19 cellular contexts compared by ENCODE assay signal in the genomic region with DNA sequence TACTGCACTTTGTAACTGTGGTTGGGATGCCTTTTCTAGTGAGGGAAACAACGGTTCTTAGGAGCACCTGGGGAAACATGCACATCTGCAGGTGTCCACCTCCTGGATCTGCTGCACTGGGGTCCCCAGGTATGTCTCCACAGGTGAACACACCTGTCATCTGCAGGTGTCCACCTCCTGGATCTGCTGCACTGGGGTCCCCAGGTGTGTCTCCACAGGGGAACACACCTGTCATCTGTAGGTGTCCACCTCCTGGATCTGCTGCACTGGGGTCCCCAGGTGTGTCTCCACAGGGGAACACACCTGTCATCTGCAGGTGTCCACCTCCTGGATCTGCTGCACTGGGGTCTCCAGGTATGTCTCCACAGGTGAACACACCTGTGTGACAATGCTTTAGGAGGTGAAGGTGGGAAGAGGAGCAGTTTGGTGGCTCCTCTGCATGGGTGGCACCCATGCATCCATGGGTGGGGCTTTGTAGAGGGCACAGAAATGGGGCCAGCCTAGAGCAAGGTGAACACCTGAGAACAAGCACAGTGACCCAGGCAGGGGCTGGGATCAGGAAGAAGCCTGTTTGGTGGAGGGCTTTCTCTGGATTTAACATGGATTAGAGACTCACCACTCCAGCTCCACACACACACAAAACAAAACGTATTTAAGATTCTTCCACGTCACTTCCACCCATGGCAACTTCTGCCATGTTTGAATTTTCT.
A peak's percentile ranks its signal among the peaks of the same experiment; 100 is the strongest.
DNase-seq lines count a peak whose midpoint lies in the region; ATAC-seq and TF ChIP-seq lines count a peak whose summit lies in the region.
"Had no signal": no experiment of that assay in that cellular context is flagged by ENCODE, and none has a peak within 500 bp of the region (broad histone marks: within the 10 kb centered on the region; RNA-seq: fewer than 3 reads in every experiment).

No MANE protein-coding gene starts in this region.

- TF ChIP-seq CTCF in left ventricle myocardium inferior (IDR thresholded peaks at IDR 0.05; ENCODE audit: borderline replicate concordance) (no peak), mesothelial cell of epicardium (IDR thresholded peaks at IDR 0.05; ENCODE audit: unreplicated experiment) (no peak), type B pancreatic cell (conservative IDR thresholded peaks at IDR 0.05) (no peak), GM10248 (IDR thresholded peaks at IDR 0.05; ENCODE audit: control extremely low read depth, extremely low read depth, low read depth, missing control alignments) (no peak)

- DNase-seq in cardiac septum (ENCODE audit: low spot score) (peak; percentile 57), left ventricle myocardium inferior (no peak), ecto neural progenitor cell (ENCODE audit: low spot score) (peak; percentile 84), mesothelial cell of epicardium (ENCODE audit: low spot score in 2 of 2, unreplicated experiment in 2 of 2) (peak; percentile 75 to 80), type B pancreatic cell (ENCODE audit: extremely low spot score, unreplicated experiment) (peak; percentile 100), GM10248 (ENCODE audit: extremely low spot score) (no peak)
- no peak for DNase-seq in naive thymus-derived CD4-positive, alpha-beta T cell
- DNase-seq: 8988T; CD4-positive, CD25-positive, alpha-beta regulatory T cell; COR-L47; DMS 273 treated with DMSO at 0.1 percent for 48 hours; DND-41; H7; NCI-H1092 treated with DMSO at 0.1 percent for 48 hours; NCI-H2081 treated with DMSO at 0.1 percent for 48 hours; NCI-H524; SIG-M5 had no signal

- POLR2A ChIA-PET in GM10248 (lab: Yijun Ruan, JAX), result no interaction called here
- POLR2A ChIA-PET in naive thymus-derived CD4-positive, alpha-beta T cell (lab: Charles Lee), result no interaction called here

- no peaks in the 10 kb centered on the region for H3K4me1 Mint-ChIP-seq in mesothelial cell of epicardium
- no peaks in the 10 kb centered on the region for H3K4me1 Mint-ChIP-seq in type B pancreatic cell (ENCODE audit: unreplicated experiment)
- no peaks in the 10 kb centered on the region for H3K4me1 Mint-ChIP-seq in naive thymus-derived CD4-positive, alpha-beta T cell
- H3K4me1 Mint-ChIP-seq: B cell; CD4-positive, CD25-positive, alpha-beta regulatory T cell had no signal

- no peaks in the 10 kb centered on the region for H3K4me1 ChIP-seq in left ventricle myocardium inferior
- no peaks in the 10 kb centered on the region for H3K4me1 ChIP-seq in naive thymus-derived CD4-positive, alpha-beta T cell (ENCODE audit: control insufficient read depth in 2 of 2, insufficient read depth in 2 of 2, low read length in 2 of 2)

- no peaks in the 10 kb centered on the region for H3K9me3 Mint-ChIP-seq in mesothelial cell of epicardium
- H3K9me3 Mint-ChIP-seq in type B pancreatic cell, result no peaks in the 10 kb centered on the region
- H3K9me3 Mint-ChIP-seq in naive thymus-derived CD4-positive, alpha-beta T cell, result peaks cover 0 to 13% (median 0%) of the 10 kb centered on the region in 11 donors

- no peak overlapping the region for H3K4me3 ChIP-seq in left ventricle myocardium inferior
- H3K4me3 ChIP-seq in naive thymus-derived CD4-positive, alpha-beta T cell (ENCODE audit: low read length), result no peak overlapping the region

- ATAC-seq in GM21528 (IDR thresholded peaks at IDR 0.05; ENCODE audit: low FRiP score, unreplicated experiment), result no peak
- ATAC-seq in naive thymus-derived CD4-positive, alpha-beta T cell, result no peak

- no peak overlapping the region for H3K4me3 Mint-ChIP-seq in mesothelial cell of epicardium
- H3K4me3 Mint-ChIP-seq in type B pancreatic cell, result no peak overlapping the region
- H3K4me3 Mint-ChIP-seq in naive thymus-derived CD4-positive, alpha-beta T cell, result no peak overlapping the region
- H3K4me3 Mint-ChIP-seq: B cell; CD4-positive, CD25-positive, alpha-beta regulatory T cell had no signal

- H3K27me3 Mint-ChIP-seq in mesothelial cell of epicardium (ENCODE audit: low read depth) (peaks cover 2% of the 10 kb centered on the region), type B pancreatic cell (peaks cover 18% of the 10 kb centered on the region)
- peaks cover 0 to 6% (median 0%) of the 10 kb centered on the region in 5 donors for H3K27me3 Mint-ChIP-seq in naive thymus-derived CD4-positive, alpha-beta T cell
- H3K27me3 Mint-ChIP-seq: B cell; CD4-positive, CD25-positive, alpha-beta regulatory T cell had no signal

- H3K9me3 ChIP-seq in left ventricle myocardium inferior (replicated peaks), result peaks cover 7% of the 10 kb centered on the region
- no peaks in the 10 kb centered on the region for H3K9me3 ChIP-seq in naive thymus-derived CD4-positive, alpha-beta T cell (ENCODE audit: control insufficient read depth in 2 of 3, low read length in 3 of 3)

- H3K27me3 ChIP-seq in left ventricle myocardium inferior (ENCODE audit: low read depth), result peaks cover 81% of the 10 kb centered on the region
- no peaks in the 10 kb centered on the region for H3K27me3 ChIP-seq in naive thymus-derived CD4-positive, alpha-beta T cell (ENCODE audit: control insufficient read depth in 2 of 2, insufficient read depth in 2 of 2, low read length in 2 of 2)

- CTCF ChIA-PET in GM10248 (lab: Yijun Ruan, JAX), result no interaction called here
- CTCF ChIA-PET in naive thymus-derived CD4-positive, alpha-beta T cell (lab: Charles Lee), result no interaction called here

- H3K36me3 Mint-ChIP-seq in mesothelial cell of epicardium (no peaks in the 10 kb centered on the region), type B pancreatic cell (no peaks in the 10 kb centered on the region)
- H3K36me3 Mint-ChIP-seq in naive thymus-derived CD4-positive, alpha-beta T cell, result no peaks in the 10 kb centered on the region
- H3K36me3 Mint-ChIP-seq: CD4-positive, CD25-positive, alpha-beta regulatory T cell had no signal

- intact Hi-C loops in cardiac septum (cut with DNase I), result no loop called here
- intact Hi-C loops in left ventricle myocardium inferior (cut with micrococcal nuclease), result no loop called here
- intact Hi-C loops in naive thymus-derived CD4-positive, alpha-beta T cell (cut with micrococcal nuclease), result no loop called here

- no peak overlapping the region for H3K27ac Mint-ChIP-seq in mesothelial cell of epicardium
- H3K27ac Mint-ChIP-seq in type B pancreatic cell, result no peak overlapping the region
- no peak overlapping the region for H3K27ac Mint-ChIP-seq in naive thymus-derived CD4-positive, alpha-beta T cell
- H3K27ac Mint-ChIP-seq: B cell had no signal

- H3K36me3 ChIP-seq in left ventricle myocardium inferior, result no peaks in the 10 kb centered on the region
- H3K36me3 ChIP-seq in naive thymus-derived CD4-positive, alpha-beta T cell (ENCODE audit: control insufficient read depth in 2 of 3, insufficient read depth in 3 of 3, low read length in 3 of 3), result no peaks in the 10 kb centered on the region

- no peak overlapping the region for H3K27ac ChIP-seq in left ventricle myocardium inferior (replicated peaks)
- no peak overlapping the region for H3K27ac ChIP-seq in naive thymus-derived CD4-positive, alpha-beta T cell (ENCODE audit: low read depth, low read length)

Comparison
In these comparisons a context has a peak if more than half of its experiments do, and no peak if none do; other contexts are left out.
1. DNase-seq: peak in cardiac septum (single experiment), ecto neural progenitor cell (single experiment), mesothelial cell of epicardium (2 of 2) and type B pancreatic cell (single experiment); none in left ventricle myocardium inferior (single experiment), GM10248 (single experiment) and naive thymus-derived CD4-positive, alpha-beta T cell (0 of 9).